Comparison of ENCODE assay signal across 7 cellular contexts in genomic region chr2:144183744-144184143, GRCh38.
DNase-seq lines count a peak whose midpoint lies in the region; ATAC-seq, FAIRE-seq and TF ChIP-seq lines count a peak whose summit lies in the region.

No MANE protein-coding gene starts in this region.

- no peaks in the 10 kb centered on the region for H3K36me3 ChIP-seq in left lung

- H3K4me1 ChIP-seq in left lung: no peaks in the 10 kb centered on the region

- intact Hi-C loops in left lung (cut with DNase I): no loop called here

- no peak for TF ChIP-seq CTCF in left lung (IDR thresholded peaks at IDR 0.05)

- H3K27ac ChIP-seq in left lung: no peak overlapping the region

- H3K9me3 ChIP-seq in left lung: no peaks in the 10 kb centered on the region

- H3K27me3 ChIP-seq in left lung: no peaks in the 10 kb centered on the region

- no peak overlapping the region for H3K4me3 ChIP-seq in left lung

- no peak for FAIRE-seq in RCC 7860 (lab: Jason Lieb, UNC)

- peak; percentile 98 for ATAC-seq in GM19438 (IDR thresholded peaks at IDR 0.05; ENCODE audit: low read depth, unreplicated experiment)
- peak; percentile 99 for ATAC-seq in HG03432 (IDR thresholded peaks at IDR 0.05; ENCODE audit: unreplicated experiment)
- ATAC-seq in left lung: peak; percentile 43

- DNase-seq in activated CD8-positive, alpha-beta memory T cell treated with anti-CD3 and anti-CD28 coated beads, Interleukin-2, amount 50 U/mL, for 1 hour (ENCODE audit: extremely low read depth): peak; percentile 56
- DNase-seq in left lung (no peak), RCC 7860 (ENCODE audit: low spot score) (no peak), LoVo (ENCODE audit: low spot score) (no peak), DMS53 treated with DMSO at 0.1 percent for 48 hours (lab: John Stamatoyannopoulos, UW; ENCODE audit: unreplicated experiment) (no peak)

Comparison
In these comparisons a context has a peak if more than half of its experiments do, and no peak if none do; other contexts are left out.
1. ATAC-seq: peak in every context shown above with its lines; median percentile 99 in HG03432; 98 in GM19438; 43 in left lung.